In genomic region chr9:136525841-136526499, GRCh38 we compare ENCODE assay signal across 9 cellular contexts. TPM values are rescaled to one million over a fixed set of nuclear protein-coding genes. Genes with fewer than 3 reads are reported as not detected.
DNase-seq lines count a peak whose midpoint lies in the region; ATAC-seq and TF ChIP-seq lines count a peak whose summit lies in the region.
"Had no signal": no experiment of that assay in that cellular context is flagged by ENCODE, and none has a peak within 500 bp of the region (broad histone marks: within the 10 kb centered on the region; RNA-seq: fewer than 3 reads in every experiment).

No MANE protein-coding gene starts in this region.

- TF ChIP-seq CTCF in HCT116 (IDR thresholded peaks at IDR 0.05 in 2 of 3, conservative IDR thresholded peaks at IDR 0.05 in 1 of 3; ENCODE audit: borderline replicate concordance in 1 of 3, insufficient read depth in 1 of 3, low read depth in 2 of 3, low read length in 2 of 3): no peak
- no peak for TF ChIP-seq CTCF in sigmoid colon (IDR thresholded peaks at IDR 0.05)
- TF ChIP-seq CTCF in prostate gland (IDR thresholded peaks at IDR 0.05): peak in 1 of 4 experiments; percentile 10

- no TSS peak for BruUV-seq in HCT116 (replicated peaks; lab: Mats Ljungman, UMichigan)

- WGBS in sigmoid colon, 2 donors: 16 to 59% methylated on average over 30 of the region's 30 CpGs
- 53% methylated on average over 19 of the region's 30 CpGs for WGBS in prostate gland

- no peak for TF ChIP-seq POLR2A in HCT116 (IDR thresholded peaks at IDR 0.05; ENCODE audit: borderline replicate concordance, extremely low read depth, insufficient read depth, insufficient read length)
- no peak for TF ChIP-seq POLR2A in sigmoid colon (IDR thresholded peaks at IDR 0.05)
- TF ChIP-seq POLR2A in prostate gland (IDR thresholded peaks at IDR 0.05): no peak

- no peak overlapping the region for H3K4me2 ChIP-seq in HCT116 (ENCODE audit: low read length)

- H3K27ac ChIP-seq in HCT116 (ENCODE audit: low read depth, low read length): peak overlapping the region; percentile 65; the same call in 1 of the 2 replicates
- H3K27ac ChIP-seq in sigmoid colon: peak overlapping the region; percentile 59 to 84 (median 80)
- H3K27ac ChIP-seq in prostate gland: peak overlapping the region in 1 of 2 donors; percentile 2

- CTCF ChIA-PET in HCT116 (lab: Charles Lee): no interaction called here

- DNase-seq in HCT116 (ENCODE audit: low read depth, low spot score) (no peak), anterior cingulate cortex (lab: John Stamatoyannopoulos, UW) (peak in 57 of 58 donors; percentile 18 to 96 (median 88)), inferior parietal cortex (ENCODE audit: extremely low spot score) (peak; percentile 83), sigmoid colon (peak; percentile 88), prostate gland (ENCODE audit: low spot score) (no peak)
- DNase-seq in stimulated activated CD4-positive, alpha-beta T cell treated with anti-CD3 and anti-CD28 coated beads, Interleukin-15, amount 100 ng/mL, for 24 hours: no peak
- DNase-seq: NK-92 treated with Interleukin-12 subunit alpha and Interleukin-12 subunit beta, amount 100 ng/mL, for 24 hours had no signal

- RAD21 ChIA-PET in HCT116 (lab: Charles Lee; ENCODE audit: low non-redundant PET in 1 of 2, low total read pairs in 2 of 2, uncharacterized antibody in 2 of 2, unreplicated experiment in 2 of 2): no interaction called here

- H3K79me2 ChIP-seq in HCT116 (ENCODE audit: insufficient read depth, low read length): peaks cover 38% of the 10 kb centered on the region

- no peaks in the 10 kb centered on the region for H4K20me1 ChIP-seq in HCT116 (ENCODE audit: insufficient read depth)

- H3K4me1 ChIP-seq in HCT116 (ENCODE audit: control insufficient read depth in 1 of 2, insufficient read depth in 2 of 2, low read length in 2 of 2) (peaks cover 29 to 38% of the 10 kb centered on the region in 2 experiments), sigmoid colon (peaks cover 0 to 78% (median 66%) of the 10 kb centered on the region in 4 donors), prostate gland (replicated peaks) (no peaks in the 10 kb centered on the region)

- H3K9ac ChIP-seq in HCT116 (ENCODE audit: low read length): no peak overlapping the region

- H3K36me3 ChIP-seq in HCT116 (ENCODE audit: control insufficient read depth in 1 of 2, insufficient read depth in 2 of 2, low read length in 2 of 2) (no peaks in the 10 kb centered on the region), sigmoid colon (peaks cover 3 to 25% (median 14%) of the 10 kb centered on the region in 4 donors), prostate gland (no peaks in the 10 kb centered on the region)

- H3K4me3 ChIP-seq in HCT116 (replicated peaks in 1 of 2; ENCODE audit: low read depth in 1 of 2, low read length in 2 of 2): no peak overlapping the region
- H3K4me3 ChIP-seq in sigmoid colon: peak overlapping the region in 2 of 4 donors; percentile 1 to 18
- no peak overlapping the region for H3K4me3 ChIP-seq in prostate gland

- H3K9me3 ChIP-seq in HCT116 (ENCODE audit: control insufficient read depth in 1 of 2, insufficient read depth in 1 of 2, low read depth in 1 of 2, low read length in 2 of 2) (no peaks in the 10 kb centered on the region), sigmoid colon (no peaks in the 10 kb centered on the region), prostate gland (no peaks in the 10 kb centered on the region)

- no peaks in the 10 kb centered on the region for H3K27me3 ChIP-seq in HCT116 (ENCODE audit: insufficient read depth, low read length)
- H3K27me3 ChIP-seq in sigmoid colon: no peaks in the 10 kb centered on the region
- H3K27me3 ChIP-seq in prostate gland (replicated peaks; ENCODE audit: insufficient read depth): no peaks in the 10 kb centered on the region

- H2AFZ ChIP-seq in HCT116 (ENCODE audit: low read depth, low read length, poor library complexity, severe bottlenecking): no peak overlapping the region

- intact Hi-C loops in HCT116 (cut with micrococcal nuclease): no loop called here
- intact Hi-C loops in sigmoid colon (cut with DNase I): loop anchor here (5.0 kb wide), 2 partner anchors 34 to 81 kb away; no protein-coding TSS in a partner anchor
- intact Hi-C loops in prostate gland (cut with DNase I): loop anchor here (5.0 kb wide), 1 partner anchor 34 kb away; no protein-coding TSS in a partner anchor

- ATAC-seq in HCT116 (no peak), GM21390 (IDR thresholded peaks at IDR 0.05; ENCODE audit: unreplicated experiment) (no peak), HG03521 (IDR thresholded peaks at IDR 0.05; ENCODE audit: unreplicated experiment) (no peak)

- no peaks in the 10 kb centered on the region for H3K9me2 ChIP-seq in HCT116 (ENCODE audit: insufficient read depth)

- POLR2A ChIA-PET in HCT116 (lab: Charles Lee): no interaction called here

- TF ChIP-seq RAD21 in HCT116 (IDR thresholded peaks at IDR 0.05; ENCODE audit: low read depth): no peak; the same call in 1 of the 2 replicates

- no peak for TF ChIP-seq EP300 in sigmoid colon (IDR thresholded peaks at IDR 0.05)

TF ChIP-seq in HCT116, 20 proteins besides CTCF, POLR2A, EP300 and RAD21 (continues in another document):
- TF ChIP-seq MAX (IDR thresholded peaks at IDR 0.05) (no peak), SRF (IDR thresholded peaks at IDR 0.05; ENCODE audit: low read depth) (no peak), ZBTB33 (IDR thresholded peaks at IDR 0.05; ENCODE audit: extremely low read depth, insufficient replicate concordance, low read length) (no peak), ATF3 (IDR thresholded peaks at IDR 0.05) (no peak), EGR1 (IDR thresholded peaks at IDR 0.05; ENCODE audit: low read depth) (no peak), ZFX (IDR thresholded peaks at IDR 0.05) (no peak), SIN3A (IDR thresholded peaks at IDR 0.05; ENCODE audit: low read depth) (no peak), EZH2 (IDR thresholded peaks at IDR 0.05) (no peak), ELF1 (IDR thresholded peaks at IDR 0.05; ENCODE audit: borderline replicate concordance, low read depth) (no peak), ZNF274 (IDR thresholded peaks at IDR 0.05; ENCODE audit: low read depth, low read length) (no peak), TCF7L2 (IDR thresholded peaks at IDR 0.05; ENCODE audit: borderline replicate concordance, extremely low read depth, insufficient read depth, insufficient read length) (no peak), REST (IDR thresholded peaks at IDR 0.05; ENCODE audit: low read depth) (no peak), SP1 (IDR thresholded peaks at IDR 0.05; ENCODE audit: low read depth) (no peak), CBX3 (IDR thresholded peaks at IDR 0.05; ENCODE audit: low read depth) (no peak), JUND (IDR thresholded peaks at IDR 0.05) (no peak)

RNA-seq across cellular contexts. Expression of gene NOTCH1, which starts 19.9 kb away (rescaled TPM):
- total RNA-seq in HCT116 (2021; ENCODE audit: unreplicated experiment): 36.2 TPM
- polyA plus RNA-seq in HCT116 (2012): 14.8 and 21.3 TPM in 2 replicates
- total RNA-seq in sigmoid colon: 10 to 100 TPM; 16.6 to 36.0 (median 31.8) TPM
- polyA plus RNA-seq in sigmoid colon: 10 to 100 TPM in 1 of 3 donors, 1 to 10 TPM in 2; 1.8 to 30.8 (median 3.7) TPM
- 10 to 100 TPM; 38.0 to 63.3 TPM for total RNA-seq in prostate gland

RNA-seq across cellular contexts. Expression of gene SEC16A, which starts 43.1 kb away (rescaled TPM):
- 49.8 TPM for total RNA-seq in HCT116 (2021; ENCODE audit: unreplicated experiment)
- polyA plus RNA-seq in HCT116 (2012): 35.5 and 36.4 TPM in 2 replicates
- total RNA-seq in sigmoid colon: 10 to 100 TPM; 22.9 to 33.9 (median 30.2) TPM
- polyA plus RNA-seq in sigmoid colon: 10 to 100 TPM; 22.8 to 57.0 (median 24.5) TPM
- 100 to 1,000 TPM in 1 of 2 donors, 10 to 100 TPM in 1; 94.7 to 111 TPM for total RNA-seq in prostate gland

Comparison
In these comparisons a context has a peak if more than half of its experiments do, and no peak if none do; other contexts are left out.
1. DNase-seq: peak in anterior cingulate cortex (57 of 58), inferior parietal cortex (single experiment) and sigmoid colon (single experiment); none in HCT116 (single experiment), stimulated activated CD4-positive, alpha-beta T cell treated with anti-CD3 and anti-CD28 coated beads, Interleukin-15, amount 100 ng/mL, for 24 hours (single experiment) and prostate gland (single experiment).